24 cellular contexts compared by ENCODE assay signal in genomic region chr5:113053614-113054013, GRCh38.
DNase-seq lines count a peak whose midpoint lies in the region; ATAC-seq and FAIRE-seq lines count a peak whose summit lies in the region.
"Had no signal": no experiment of that assay in that cellular context is flagged by ENCODE, and none has a peak within 500 bp of the region (broad histone marks: within the 10 kb centered on the region; RNA-seq: fewer than 3 reads in every experiment).

No MANE protein-coding gene starts in this region.

- FAIRE-seq in HTR-8/SVneo (lab: Jason Lieb, UNC): no peak
- FAIRE-seq: endometrium, pancreas had no signal

- ATAC-seq in sciatic nerve: peak; percentile 43
- no peak for ATAC-seq in GM21529 (IDR thresholded peaks at IDR 0.05; ENCODE audit: unreplicated experiment)
- ATAC-seq: activated CD8-positive, alpha-beta memory T cell treated with anti-CD3 and anti-CD28 coated beads, Interleukin-2, amount 10 ng/mL, durations not matched to agents 7 days and 5 days; lower lobe of right lung; stimulated activated naive B cell treated with anti-CD40 and anti-IgM and Interleukin-4, amounts not matched to agents 10 μg/mL and 1 μg/mL and 100 μg/mL, for 72 hours had no signal

- intact Hi-C loops in sciatic nerve (cut with DNase I): no loop called here

- DNase-seq in HTR-8/SVneo (ENCODE audit: insufficient read length, low spot score) (peak; percentile 47), amniotic epithelial cell (ENCODE audit: low read depth) (peak; percentile 100), hepatic stellate cell (ENCODE audit: low spot score) (peak; percentile 69), sciatic nerve (ENCODE audit: low spot score) (no peak), COLO668 (lab: John Stamatoyannopoulos, UW; ENCODE audit: unreplicated experiment) (no peak), DMS153 treated with DMSO at 0.1 percent for 48 hours (lab: John Stamatoyannopoulos, UW; ENCODE audit: unreplicated experiment) (no peak), OCI-M2 (lab: John Stamatoyannopoulos, UW; ENCODE audit: unreplicated experiment) (no peak)
- DNase-seq: activated CD4-positive, alpha-beta T cell treated with anti-CD3 and anti-CD28 coated beads for 4 hours; activated CD8-positive, alpha-beta memory T cell treated with anti-CD3 and anti-CD28 coated beads, Interleukin-2, amount 10 ng/mL, durations not matched to agents 7 days and 5 days; activated naive CD8-positive, alpha-beta T cell treated with anti-CD3 and anti-CD28 coated beads, Interleukin-2, amount 10 ng/mL, durations not matched to agents 7 days and 5 days; cortex of kidney; DND-41; HCEC 1CT; heart right ventricle; immature natural killer cell; Kasumi-1; lower lobe of right lung; NCI-H524 treated with DMSO at 0.1 percent for 48 hours; pancreas; stimulated activated CD4-positive, alpha-beta T cell treated with anti-CD3 and anti-CD28 coated beads, Interleukin-2, amount 100 ng/mL, for 24 hours; stimulated activated naive B cell treated with anti-CD40 and anti-IgM and Interleukin-4, amounts not matched to agents 10 μg/mL and 1 μg/mL and 100 μg/mL, for 72 hours; tibial artery had no signal

Comparison
In these comparisons a context has a peak if more than half of its experiments do, and no peak if none do; other contexts are left out.
1. DNase-seq: peak in HTR-8/SVneo (single experiment), amniotic epithelial cell (single experiment) and hepatic stellate cell (single experiment); none in sciatic nerve (single experiment), COLO668 (single experiment), DMS153 treated with DMSO at 0.1 percent for 48 hours (single experiment) and OCI-M2 (single experiment).